ENCODE assay signal across 10 cellular contexts in the genomic region with DNA sequence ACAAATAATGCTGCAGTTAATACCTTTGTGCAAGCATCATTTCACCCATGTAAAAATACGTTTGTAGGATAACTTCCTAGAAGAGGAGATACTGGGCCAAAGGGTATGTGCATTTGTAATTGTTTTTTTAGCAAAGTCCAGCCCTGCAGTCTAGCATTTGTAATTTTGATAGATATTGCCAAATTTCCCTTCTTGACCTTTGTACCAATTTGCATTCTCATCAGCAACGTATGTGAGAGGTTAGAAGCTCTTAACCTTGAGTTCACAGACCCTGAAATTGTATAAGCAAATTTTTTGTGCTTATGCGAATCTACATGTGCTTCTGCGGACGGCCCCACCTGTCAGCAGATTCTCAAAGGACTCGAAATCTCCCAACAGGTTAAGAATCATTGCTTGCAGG. TPM values are rescaled to one million over a fixed set of nuclear protein-coding genes. Genes with fewer than 3 reads are reported as not detected.
"Had no signal": no experiment of that assay in that cellular context is flagged by ENCODE, and none has a peak within 500 bp of the region (broad histone marks: within the 10 kb centered on the region; RNA-seq: fewer than 3 reads in every experiment).

No MANE protein-coding gene starts in this region.

- FAIRE-seq: H1, H54, HTR-8/SVneo had no signal

- H2AFZ ChIP-seq: GM23338 had no signal

- H3K4me2 ChIP-seq: GM23338, KMS-11 had no signal

- ATAC-seq: GM23338 had no signal

- H3K9ac ChIP-seq: KMS-11 had no signal

- H3K27ac ChIP-seq: HL-60, KMS-11 had no signal

- H3K4me3 ChIP-seq: GM23338 had no signal

- DNase-seq: H9, HCEC 1CT, KBM-7 had no signal

RNA-seq across cellular contexts. Expression of gene FRMPD1, which starts 39.7 kb away (rescaled TPM):
- polyA plus RNA-seq: IgD-negative memory B cell had no signal
